ENCODE assay signal across 1 cellular context in the genomic region with DNA sequence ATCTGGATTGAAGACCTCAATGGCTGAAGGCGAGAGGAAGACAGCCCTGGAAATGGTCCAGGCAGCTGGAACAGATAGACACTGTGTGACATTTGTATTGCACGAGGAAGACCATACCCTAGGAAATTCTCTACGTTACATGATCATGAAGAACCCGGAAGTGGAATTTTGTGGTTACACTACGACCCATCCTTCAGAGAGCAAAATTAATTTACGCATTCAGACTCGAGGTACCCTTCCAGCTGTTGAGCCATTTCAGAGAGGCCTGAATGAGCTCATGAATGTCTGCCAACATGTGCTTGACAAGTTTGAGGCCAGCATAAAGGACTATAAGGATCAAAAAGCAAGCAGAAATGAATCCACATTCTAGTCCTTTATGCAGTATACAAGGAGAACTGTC.
TF ChIP-seq lines count a peak whose summit lies in the region.

No MANE protein-coding gene starts in this region.

TF ChIP-seq in endothelial cell of umbilical vein, 7 proteins besides CTCF, POLR2A, EP300 and RAD21 (continued from another document):
- TF ChIP-seq POLR2AphosphoS5 (IDR thresholded peaks at IDR 0.05; ENCODE audit: insufficient read depth, low read depth, low read length) (no peak), EZH2 (IDR thresholded peaks at IDR 0.05; ENCODE audit: borderline replicate concordance, low read depth, low read length, severe bottlenecking) (no peak)
- TF ChIP-seq, protein P1, sequence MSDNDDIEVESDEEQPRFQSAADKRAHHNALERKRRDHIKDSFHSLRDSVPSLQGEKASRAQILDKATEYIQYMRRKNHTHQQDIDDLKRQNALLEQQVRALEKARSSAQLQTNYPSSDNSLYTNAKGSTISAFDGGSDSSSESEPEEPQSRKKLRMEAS (IDR thresholded peaks at IDR 0.05; ENCODE audit: insufficient read depth, insufficient read length): no peak
